Comparison of ENCODE assay signal across 14 cellular contexts in genomic region chr2:231068525-231069222, GRCh38. TPM values are rescaled to one million over a fixed set of nuclear protein-coding genes. Genes with fewer than 3 reads are reported as not detected.
A peak's percentile ranks its signal among the peaks of the same experiment; 100 is the strongest.
DNase-seq lines count a peak whose midpoint lies in the region; ATAC-seq and TF ChIP-seq lines count a peak whose summit lies in the region.
"Had no signal": no experiment of that assay in that cellular context is flagged by ENCODE, and none has a peak within 500 bp of the region (broad histone marks: within the 10 kb centered on the region; RNA-seq: fewer than 3 reads in every experiment).

No MANE protein-coding gene starts in this region.

- peaks cover 10% of the 10 kb centered on the region for H3K79me2 ChIP-seq in hepatocyte

- DNase-seq in ACHN, result peak; percentile 52
- DNase-seq in HS-5 (ENCODE audit: low read depth), result peak; percentile 51
- DNase-seq in WTC11 (ENCODE audit: low spot score), result no peak
- DNase-seq in hepatocyte (ENCODE audit: low spot score), result peak; percentile 60
- no peak for DNase-seq in NCI-H526 (lab: John Stamatoyannopoulos, UW)
- DNase-seq in nucleus accumbens (lab: John Stamatoyannopoulos, UW), result no peak
- no peak for DNase-seq in NCI-H510A (lab: John Stamatoyannopoulos, UW)
- DNase-seq in activated effector memory CD4-positive, alpha-beta T cell treated with anti-CD3 and anti-CD28 coated beads, Interleukin-2, amount 50 U/mL, for 16 hours, result no peak
- DNase-seq: CD8-positive, alpha-beta memory T cell; effector CD4-positive, alpha-beta T cell; heart right ventricle had no signal

- no peaks in the 10 kb centered on the region for H3K9me3 ChIP-seq in hepatocyte (ENCODE audit: low read depth)
- H3K9me3 ChIP-seq: heart right ventricle had no signal

- H3K4me3 ChIP-seq in hepatocyte, result no peak overlapping the region
- H3K4me3 ChIP-seq: GM23338, heart right ventricle, lung had no signal

- H2AFZ ChIP-seq in hepatocyte, result no peak overlapping the region
- H2AFZ ChIP-seq: GM23338 had no signal

- in situ Hi-C loops in ACHN (cut with HindIII; ENCODE audit: low pct_ligation_motif_present, low pct_unique_long_range_greater_than_20kb, low sequenced_read_pairs), result no loop called here

- POLR2A ChIA-PET in WTC11 (lab: Charles Lee), result no interaction called here

- H3K4me1 ChIP-seq in hepatocyte (ENCODE audit: insufficient read depth), result peaks cover 14% of the 10 kb centered on the region
- H3K4me1 ChIP-seq: heart right ventricle had no signal

- H3K36me3 ChIP-seq in hepatocyte (replicated peaks; ENCODE audit: insufficient read depth, low read depth), result no peaks in the 10 kb centered on the region

- H3K4me1 Mint-ChIP-seq in WTC11, result no peaks in the 10 kb centered on the region
- H3K4me1 Mint-ChIP-seq: GM23338 had no signal

- no peak overlapping the region for H3K4me3 Mint-ChIP-seq in WTC11
- H3K4me3 Mint-ChIP-seq: activated naive CD8-positive, alpha-beta T cell; CD8-positive, alpha-beta memory T cell; GM23338 had no signal

- H3K9me2 ChIP-seq in hepatocyte (replicated peaks; ENCODE audit: insufficient read depth), result no peaks in the 10 kb centered on the region

- no peaks in the 10 kb centered on the region for H3K9me3 Mint-ChIP-seq in WTC11
- H3K9me3 Mint-ChIP-seq: CD8-positive, alpha-beta memory T cell; GM23338 had no signal

- ATAC-seq in WTC11, result no peak
- ATAC-seq: GM23338, heart right ventricle had no signal

- H4K20me1 ChIP-seq in hepatocyte (ENCODE audit: insufficient read depth, poor library complexity, severe bottlenecking), result no peaks in the 10 kb centered on the region

- peak overlapping the region; percentile 27 for H3K4me2 ChIP-seq in hepatocyte
- H3K4me2 ChIP-seq: GM23338 had no signal

- CTCF ChIA-PET in WTC11 (lab: Charles Lee), result no interaction called here

- WGBS in hepatocyte (ENCODE audit: low lambda C conversion rate, missing lambda C conversion rate), result 69% methylated on average over 5 of the region's 5 CpGs

- H3K27me3 ChIP-seq in hepatocyte, result no peaks in the 10 kb centered on the region
- H3K27me3 ChIP-seq: heart right ventricle had no signal

- H3K27ac Mint-ChIP-seq in WTC11, result no peak overlapping the region
- H3K27ac Mint-ChIP-seq: CD8-positive, alpha-beta memory T cell; GM23338 had no signal

- TF ChIP-seq CTCF in WTC11 (IDR thresholded peaks at IDR 0.05) (no peak), hepatocyte (IDR thresholded peaks at IDR 0.05; ENCODE audit: poor library complexity) (no peak)

- peak overlapping the region; percentile 80 for H3K27ac ChIP-seq in hepatocyte
- H3K27ac ChIP-seq: heart right ventricle had no signal

- H3K27me3 Mint-ChIP-seq in WTC11 (ENCODE audit: low read depth), result no peaks in the 10 kb centered on the region
- H3K27me3 Mint-ChIP-seq: activated naive CD8-positive, alpha-beta T cell; CD8-positive, alpha-beta memory T cell had no signal

- peaks cover 71% of the 10 kb centered on the region for H3K36me3 Mint-ChIP-seq in WTC11

TF ChIP-seq in WTC11, 78 proteins besides CTCF, POLR2A, EP300 and RAD21:
- no peak for TF ChIP-seq FOXP4 (CRISPR knock-in tag; IDR thresholded peaks at IDR 0.05)
- peak; percentile 64; the same call in 1 of the 2 replicates for TF ChIP-seq GABPB1 (CRISPR knock-in tag; IDR thresholded peaks at IDR 0.05)
TF ChIP-seq in WTC11: peak in this region for 1.

RNA-seq across cellular contexts. Expression of gene PSMD1, which starts 12.0 kb away (rescaled TPM):
- total RNA-seq in WTC11 (2021) (140 to 163 TPM (median 148 TPM) in 3 replicates), hepatocyte (92.9 and 93.6 TPM in 2 replicates)
- polyA plus RNA-seq in hepatocyte, result 96.3 and 106 TPM in 2 replicates

RNA-seq across cellular contexts. Expression of gene C2orf72, which starts 31.4 kb away (rescaled TPM):
- 1.3 to 2.8 TPM (median 1.7 TPM) in 3 replicates for total RNA-seq in WTC11 (2021)
- 108 and 112 TPM in 2 replicates for total RNA-seq in hepatocyte
- 64.1 and 86.9 TPM in 2 replicates for polyA plus RNA-seq in hepatocyte
- polyA plus RNA-seq: CD8-positive, alpha-beta memory T cell; heart right ventricle had no signal

RNA-seq across cellular contexts. Expression of gene HTR2B, which starts 56.2 kb away (rescaled TPM):
- total RNA-seq in WTC11 (2021) (not detected in 3 replicates), hepatocyte (0.73 and 0.80 TPM in 2 replicates)
- 1.1 and 1.6 TPM in 2 replicates for polyA plus RNA-seq in hepatocyte
- total RNA-seq: CD8-positive, alpha-beta memory T cell; GM23338 had no signal
- polyA plus RNA-seq: CD8-positive, alpha-beta memory T cell had no signal

Comparison
In these comparisons a context has a peak if more than half of its experiments do, and no peak if none do; other contexts are left out.
1. DNase-seq: peak in ACHN (single experiment), HS-5 (single experiment) and hepatocyte (single experiment); none in WTC11 (single experiment), NCI-H526 (0 of 2), nucleus accumbens (0 of 56), NCI-H510A (single experiment) and activated effector memory CD4-positive, alpha-beta T cell treated with anti-CD3 and anti-CD28 coated beads, Interleukin-2, amount 50 U/mL, for 16 hours (single experiment).
2. RNA of gene C2orf72, which starts 31.4 kb away (total RNA-seq): 108 to 112 TPM in hepatocyte; 1.3 to 2.8 TPM in WTC11; every median in the first group is over 10 times any median in the second.